In genomic region chr4:177293208-177294018, GRCh38 we compare ENCODE assay signal across 24 cellular contexts. TPM values are rescaled to one million over a fixed set of nuclear protein-coding genes. Genes with fewer than 3 reads are reported as not detected.
DNase-seq lines count a peak whose midpoint lies in the region; ATAC-seq and TF ChIP-seq lines count a peak whose summit lies in the region.
"Had no signal": no experiment of that assay in that cellular context is flagged by ENCODE, and none has a peak within 500 bp of the region (broad histone marks: within the 10 kb centered on the region; RNA-seq: fewer than 3 reads in every experiment).

No MANE protein-coding gene starts in this region.

- CTCF ChIA-PET in WTC11 (lab: Charles Lee) = interaction anchor here (2.2 kb wide), 1 partner anchor 43 kb away, joined by 6 read pairs; no protein-coding TSS in a partner anchor
- CTCF ChIA-PET in T-cell (lab: Charles Lee) = no interaction called here

- H3K27me3 ChIP-seq in Loucy (ENCODE audit: insufficient read depth, low read length, poor library complexity, severe bottlenecking) (no peaks in the 10 kb centered on the region), osteoblast (ENCODE audit: insufficient read depth, low read length) (no peaks in the 10 kb centered on the region)
- H3K27me3 ChIP-seq: foreskin keratinocyte had no signal

- H3K4me3 ChIP-seq in Loucy (ENCODE audit: low read length, poor library complexity, severe bottlenecking) = no peak overlapping the region
- H3K4me3 ChIP-seq in osteoblast (ENCODE audit: insufficient read depth, low read length) = no peak overlapping the region
- H3K4me3 ChIP-seq: K562, lower lobe of right lung had no signal

- H3K4me3 Mint-ChIP-seq in WTC11 = no peak overlapping the region
- H3K4me3 Mint-ChIP-seq in natural killer cell treated with Interleukin-12 subunit alpha and Interleukin-12 subunit beta and Interleukin-15 and Interleukin-18, amount 100 ng/mL, for 72 hours = no peak overlapping the region
- no peak overlapping the region for H3K4me3 Mint-ChIP-seq in T-cell
- H3K4me3 Mint-ChIP-seq: activated naive CD8-positive, alpha-beta T cell treated with anti-CD3 and anti-CD28 coated beads, Interleukin-2, amount 50 U/mL, for 24 hours; B cell; HFFc6; type B pancreatic cell had no signal

- H3K79me2 ChIP-seq in Loucy (ENCODE audit: insufficient read depth, low read length) (no peaks in the 10 kb centered on the region), osteoblast (ENCODE audit: insufficient read depth, low read length) (no peaks in the 10 kb centered on the region)

- H2AFZ ChIP-seq in Loucy (ENCODE audit: low read length) = peak overlapping the region; percentile 30; the same call in 1 of the 2 replicates
- peak overlapping the region; percentile 59 for H2AFZ ChIP-seq in osteoblast (ENCODE audit: low read length)

- ATAC-seq in GM19324 (IDR thresholded peaks at IDR 0.05; ENCODE audit: low FRiP score, unreplicated experiment) (peak; percentile 62), WTC11 (no peak), T-cell (replicated peaks in 1 of 4) (no peak)
- ATAC-seq in natural killer cell treated with Interleukin-12 subunit alpha and Interleukin-12 subunit beta and Interleukin-15 and Interleukin-18, amount 100 ng/mL, for 72 hours = no peak
- ATAC-seq: activated naive CD8-positive, alpha-beta T cell treated with anti-CD3 and anti-CD28 coated beads, Interleukin-2, amount 50 U/mL, for 24 hours; foreskin keratinocyte; K562; lower lobe of right lung had no signal

- 0 out of 2 replicates have a peak, but pooled peaks cover 4% of the 10 kb centered on the region for H3K4me1 Mint-ChIP-seq in WTC11
- H3K4me1 Mint-ChIP-seq in natural killer cell treated with Interleukin-12 subunit alpha and Interleukin-12 subunit beta and Interleukin-15 and Interleukin-18, amount 100 ng/mL, for 72 hours (ENCODE audit: low read depth in 2 of 2) = no peaks in the 10 kb centered on the region
- H3K4me1 Mint-ChIP-seq in T-cell = no peaks in the 10 kb centered on the region
- H3K4me1 Mint-ChIP-seq: activated naive CD8-positive, alpha-beta T cell treated with anti-CD3 and anti-CD28 coated beads, Interleukin-2, amount 50 U/mL, for 24 hours; B cell had no signal

- H3K4me1 ChIP-seq in Loucy (ENCODE audit: insufficient read depth, low read length, poor library complexity, severe bottlenecking) (no peaks in the 10 kb centered on the region), osteoblast (ENCODE audit: insufficient read depth, low read length) (peaks cover 10% of the 10 kb centered on the region)
- H3K4me1 ChIP-seq: Caco-2, lower lobe of right lung had no signal

- H3K36me3 Mint-ChIP-seq in WTC11 (peaks cover 9% of the 10 kb centered on the region), T-cell (no peaks in the 10 kb centered on the region)
- H3K36me3 Mint-ChIP-seq in natural killer cell treated with Interleukin-12 subunit alpha and Interleukin-12 subunit beta and Interleukin-15 and Interleukin-18, amount 100 ng/mL, for 72 hours = peaks cover 6% of the 10 kb centered on the region
- H3K36me3 Mint-ChIP-seq: type B pancreatic cell had no signal

- H3K4me2 ChIP-seq in Loucy (ENCODE audit: low read depth, low read length, poor library complexity, severe bottlenecking) (no peak overlapping the region), osteoblast (ENCODE audit: insufficient read depth, low read length) (peak overlapping the region; percentile 31)

- H4K20me1 ChIP-seq in Loucy (ENCODE audit: insufficient read depth, low read length, poor library complexity, severe bottlenecking) = no peaks in the 10 kb centered on the region
- H4K20me1 ChIP-seq in osteoblast (ENCODE audit: insufficient read depth, low read length) = no peaks in the 10 kb centered on the region

- H3F3A ChIP-seq in Loucy (ENCODE audit: low read depth) = no peaks in the 10 kb centered on the region

- peaks cover 5% of the 10 kb centered on the region; the same call in 1 of the 2 replicates for H3K9me3 ChIP-seq in Loucy (ENCODE audit: insufficient read depth, low read depth, low read length)
- H3K9me3 ChIP-seq in osteoblast (ENCODE audit: low read depth, low read length) = peaks cover 4% of the 10 kb centered on the region

- no peak for DNase-seq in WTC11 (ENCODE audit: low spot score)
- no peak for DNase-seq in osteoblast (ENCODE audit: insufficient read length, low spot score, missing footprints)
- no peak for DNase-seq in natural killer cell treated with Interleukin-12 subunit alpha and Interleukin-12 subunit beta and Interleukin-15 and Interleukin-18, amount 100 ng/mL, for 72 hours (ENCODE audit: low spot score)
- DNase-seq in T-cell = no peak
- DNase-seq in foreskin melanocyte = no peak
- DNase-seq: activated CD4-positive, alpha-beta T cell treated with anti-CD3 and anti-CD28 coated beads for 4 hours; activated naive CD8-positive, alpha-beta T cell treated with anti-CD3 and anti-CD28 coated beads, Interleukin-2, amount 50 U/mL, for 24 hours; Caco-2; dermis blood vessel endothelial cell; EL; foreskin keratinocyte; HFFc6; hippocampal formation; lower lobe of right lung; NCI-H187 treated with DMSO at 0.1 percent for 48 hours; NCI-H2227 treated with DMSO at 0.1 percent for 48 hours; stimulated activated CD4-positive, alpha-beta T cell treated with anti-CD3 and anti-CD28 coated beads, Interleukin-12 subunit alpha, Interleukin-12 subunit beta, amount 100 ng/mL, for 4 hours; SW 1271 had no signal

- H3K27me3 Mint-ChIP-seq in WTC11 (ENCODE audit: low read depth) (no peaks in the 10 kb centered on the region), T-cell (peaks cover 0 to 2% of the 10 kb centered on the region in 2 donors)
- peaks cover 0 to 2% of the 10 kb centered on the region in 2 donors for H3K27me3 Mint-ChIP-seq in natural killer cell treated with Interleukin-12 subunit alpha and Interleukin-12 subunit beta and Interleukin-15 and Interleukin-18, amount 100 ng/mL, for 72 hours
- H3K27me3 Mint-ChIP-seq: activated naive CD8-positive, alpha-beta T cell treated with anti-CD3 and anti-CD28 coated beads, Interleukin-2, amount 50 U/mL, for 24 hours; type B pancreatic cell had no signal

- H3K9me3 Mint-ChIP-seq in WTC11 = peaks cover 14% of the 10 kb centered on the region
- peaks cover 6% of the 10 kb centered on the region for H3K9me3 Mint-ChIP-seq in natural killer cell treated with Interleukin-12 subunit alpha and Interleukin-12 subunit beta and Interleukin-15 and Interleukin-18, amount 100 ng/mL, for 72 hours
- H3K9me3 Mint-ChIP-seq in T-cell = peaks cover 0 to 7% (median 5%) of the 10 kb centered on the region in 3 donors
- H3K9me3 Mint-ChIP-seq: type B pancreatic cell had no signal

- TF ChIP-seq CTCF in Loucy (conservative IDR thresholded peaks at IDR 0.05; ENCODE audit: low read length) (no peak), WTC11 (IDR thresholded peaks at IDR 0.05) (no peak), osteoblast (IDR thresholded peaks at IDR 0.05; ENCODE audit: extremely low read depth, low read depth, low read length) (no peak)

- H3K27ac ChIP-seq in osteoblast (ENCODE audit: low read depth, low read length) = no peak overlapping the region
- H3K27ac ChIP-seq: foreskin keratinocyte, lower lobe of right lung, RWPE1 had no signal

- POLR2A ChIA-PET in WTC11 (lab: Charles Lee) = interaction anchor here (1.0 kb wide), 1 partner anchor 16 kb away, joined by 3 read pairs; the partner anchor contains the start of gene NEIL3
- POLR2A ChIA-PET in T-cell (lab: Charles Lee) = interaction anchor here in 1 of 2 donors (0.6 to 0.8 kb wide), 2 partner anchors 12 kb away, joined by 4 to 5 read pairs; no protein-coding TSS in a partner anchor

- H3K36me3 ChIP-seq in Loucy (ENCODE audit: insufficient read depth, low read length) (no peaks in the 10 kb centered on the region), osteoblast (ENCODE audit: insufficient read depth, low read length) (no peaks in the 10 kb centered on the region)
- H3K36me3 ChIP-seq: lower lobe of right lung had no signal

- no peak overlapping the region for H3K9ac ChIP-seq in Loucy (ENCODE audit: low read depth, low read length, poor library complexity, severe bottlenecking)

- no peaks in the 10 kb centered on the region for H3K9me2 ChIP-seq in Loucy (replicated peaks; ENCODE audit: low read depth, low read length)

- H3K27ac Mint-ChIP-seq in WTC11 = peak overlapping the region; percentile 74
- H3K27ac Mint-ChIP-seq in natural killer cell treated with Interleukin-12 subunit alpha and Interleukin-12 subunit beta and Interleukin-15 and Interleukin-18, amount 100 ng/mL, for 72 hours = no peak overlapping the region
- H3K27ac Mint-ChIP-seq in T-cell = no peak overlapping the region
- H3K27ac Mint-ChIP-seq: activated naive CD8-positive, alpha-beta T cell treated with anti-CD3 and anti-CD28 coated beads, Interleukin-2, amount 50 U/mL, for 24 hours; B cell; HFFc6; type B pancreatic cell had no signal

TF ChIP-seq in WTC11, 78 proteins besides CTCF, POLR2A, EP300 and RAD21 (continues in another document):
- TF ChIP-seq, protein P1, sequence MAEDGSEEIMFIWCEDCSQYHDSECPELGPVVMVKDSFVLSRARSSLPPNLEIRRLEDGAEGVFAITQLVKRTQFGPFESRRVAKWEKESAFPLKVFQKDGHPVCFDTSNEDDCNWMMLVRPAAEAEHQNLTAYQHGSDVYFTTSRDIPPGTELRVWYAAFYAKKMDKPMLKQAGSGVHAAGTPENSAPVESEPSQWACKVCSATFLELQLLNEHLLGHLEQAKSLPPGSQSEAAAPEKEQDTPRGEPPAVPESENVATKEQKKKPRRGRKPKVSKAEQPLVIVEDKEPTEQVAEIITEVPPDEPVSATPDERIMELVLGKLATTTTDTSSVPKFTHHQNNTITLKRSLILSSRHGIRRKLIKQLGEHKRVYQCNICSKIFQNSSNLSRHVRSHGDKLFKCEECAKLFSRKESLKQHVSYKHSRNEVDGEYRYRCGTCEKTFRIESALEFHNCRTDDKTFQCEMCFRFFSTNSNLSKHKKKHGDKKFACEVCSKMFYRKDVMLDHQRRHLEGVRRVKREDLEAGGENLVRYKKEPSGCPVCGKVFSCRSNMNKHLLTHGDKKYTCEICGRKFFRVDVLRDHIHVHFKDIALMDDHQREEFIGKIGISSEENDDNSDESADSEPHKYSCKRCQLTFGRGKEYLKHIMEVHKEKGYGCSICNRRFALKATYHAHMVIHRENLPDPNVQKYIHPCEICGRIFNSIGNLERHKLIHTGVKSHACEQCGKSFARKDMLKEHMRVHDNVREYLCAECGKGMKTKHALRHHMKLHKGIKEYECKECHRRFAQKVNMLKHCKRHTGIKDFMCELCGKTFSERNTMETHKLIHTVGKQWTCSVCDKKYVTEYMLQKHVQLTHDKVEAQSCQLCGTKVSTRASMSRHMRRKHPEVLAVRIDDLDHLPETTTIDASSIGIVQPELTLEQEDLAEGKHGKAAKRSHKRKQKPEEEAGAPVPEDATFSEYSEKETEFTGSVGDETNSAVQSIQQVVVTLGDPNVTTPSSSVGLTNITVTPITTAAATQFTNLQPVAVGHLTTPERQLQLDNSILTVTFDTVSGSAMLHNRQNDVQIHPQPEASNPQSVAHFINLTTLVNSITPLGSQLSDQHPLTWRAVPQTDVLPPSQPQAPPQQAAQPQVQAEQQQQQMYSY (CRISPR knock-in tag; IDR thresholded peaks at IDR 0.05) = no peak
- no peak for TF ChIP-seq ZNF263 (CRISPR knock-in tag; IDR thresholded peaks at IDR 0.05; ENCODE audit: low read depth)

RNA-seq across cellular contexts. Expression of gene NEIL3, which starts 16.3 kb away (rescaled TPM):
- total RNA-seq in WTC11 (2021) = 9.9 to 13.5 TPM (median 12.0 TPM) in 3 replicates
- 5.4 and 7.4 TPM in 2 replicates for total RNA-seq in osteoblast
- total RNA-seq in natural killer cell treated with Interleukin-12 subunit alpha and Interleukin-12 subunit beta and Interleukin-15 and Interleukin-18, amount 100 ng/mL, for 72 hours = 10 to 100 TPM in 1 of 2 donors, 1 to 10 TPM in 1; 5.9 to 11.8 TPM
- total RNA-seq in T-cell = under 1 TPM; 0.25 to 0.90 (median 0.44) TPM
